ENCODE assay signal across 11 cellular contexts in the genomic region with DNA sequence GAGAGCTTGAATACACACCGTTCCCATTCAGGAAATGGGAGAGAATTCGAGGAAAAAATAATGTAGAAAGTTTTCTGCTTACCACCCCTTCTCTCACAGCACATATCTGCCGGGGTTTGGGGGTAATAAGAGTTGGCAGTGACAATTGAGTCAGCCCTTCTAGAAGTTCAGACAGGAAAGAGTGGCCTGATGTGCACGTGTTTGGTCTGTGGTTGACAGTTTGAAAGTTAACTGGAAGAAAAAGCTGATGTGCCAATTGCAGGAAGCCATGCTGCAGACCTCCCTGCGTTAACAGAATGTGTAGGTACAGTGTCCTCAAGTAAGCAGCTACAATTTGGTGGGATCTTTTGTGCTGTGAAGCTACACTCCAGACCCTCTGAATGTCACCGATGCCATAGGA. TPM values are rescaled to one million over a fixed set of nuclear protein-coding genes. Genes with fewer than 3 reads are reported as not detected.
DNase-seq lines count a peak whose midpoint lies in the region; ATAC-seq and TF ChIP-seq lines count a peak whose summit lies in the region.
"Had no signal": no experiment of that assay in that cellular context is flagged by ENCODE, and none has a peak within 500 bp of the region (broad histone marks: within the 10 kb centered on the region; RNA-seq: fewer than 3 reads in every experiment).

No MANE protein-coding gene starts in this region.

- H3K9me3 ChIP-seq in cardiac muscle cell (ENCODE audit: low read depth): no peaks in the 10 kb centered on the region

- no peaks in the 10 kb centered on the region for H3K4me1 ChIP-seq in cardiac muscle cell (ENCODE audit: low read depth)

- peaks cover 31% of the 10 kb centered on the region for H3K36me3 ChIP-seq in cardiac muscle cell

- peaks cover 50% of the 10 kb centered on the region for H3K36me3 Mint-ChIP-seq in dendritic cell treated with granulocyte-macrophage colony-stimulating factor and Interleukin-4, amounts not matched to agents 40 ng/mL and 50 ng/mL, for 4 days (ENCODE audit: low read depth)

- no peaks in the 10 kb centered on the region for H3K27me3 ChIP-seq in cardiac muscle cell

- H3K9me3 Mint-ChIP-seq in dendritic cell treated with granulocyte-macrophage colony-stimulating factor and Interleukin-4, amounts not matched to agents 40 ng/mL and 50 ng/mL, for 4 days: peaks cover 8% of the 10 kb centered on the region
- no peaks in the 10 kb centered on the region for H3K9me3 Mint-ChIP-seq in stimulated activated naive CD8-positive, alpha-beta T cell treated with anti-CD3 and anti-CD28 coated beads, Interleukin-15, amount 100 ng/mL, for 72 hours

- no peak overlapping the region for H3K4me3 ChIP-seq in cardiac muscle cell

- peak overlapping the region; percentile 34 for H3K27ac Mint-ChIP-seq in dendritic cell treated with granulocyte-macrophage colony-stimulating factor and Interleukin-4, amounts not matched to agents 40 ng/mL and 50 ng/mL, for 4 days
- no peak overlapping the region for H3K27ac Mint-ChIP-seq in stimulated activated naive CD8-positive, alpha-beta T cell treated with anti-CD3 and anti-CD28 coated beads, Interleukin-15, amount 100 ng/mL, for 72 hours

- intact Hi-C loops in cardiac septum (cut with DNase I): no loop called here
- intact Hi-C loops in dendritic cell treated with granulocyte-macrophage colony-stimulating factor and Interleukin-4, amounts not matched to agents 40 ng/mL and 50 ng/mL, for 4 days (cut with micrococcal nuclease): loop anchor here (5.0 kb wide), 1 partner anchor 38 kb away; no protein-coding TSS in a partner anchor

- peak overlapping the region; percentile 66 for H3K27ac ChIP-seq in cardiac muscle cell

- DNase-seq in cardiac muscle cell (ENCODE audit: low read depth in 1 of 2, low spot score in 1 of 2) (no peak), cardiac septum (ENCODE audit: low spot score) (no peak), OCI-M1 (lab: John Stamatoyannopoulos, UW) (peak; percentile 52), NCI-H2227 treated with DMSO at 0.1 percent for 48 hours (lab: John Stamatoyannopoulos, UW) (no peak)
- peak in 1 of 2 donors; percentile 49 for DNase-seq in stimulated activated naive CD8-positive, alpha-beta T cell treated with anti-CD3 and anti-CD28 coated beads, Interleukin-15, amount 100 ng/mL, for 72 hours
- DNase-seq: Calu3; mesendoderm; stimulated activated CD4-positive, alpha-beta T cell treated with anti-CD3 and anti-CD28 coated beads, Interleukin-15, amount 100 ng/mL, for 24 hours had no signal

- H3K4me3 Mint-ChIP-seq in dendritic cell treated with granulocyte-macrophage colony-stimulating factor and Interleukin-4, amounts not matched to agents 40 ng/mL and 50 ng/mL, for 4 days: no peak overlapping the region
- no peak overlapping the region for H3K4me3 Mint-ChIP-seq in stimulated activated naive CD8-positive, alpha-beta T cell treated with anti-CD3 and anti-CD28 coated beads, Interleukin-15, amount 100 ng/mL, for 72 hours

- ATAC-seq in stimulated activated naive CD8-positive, alpha-beta T cell treated with anti-CD3 and anti-CD28 coated beads, Interleukin-15, amount 100 ng/mL, for 72 hours: peak; percentile 90
- no peak for ATAC-seq in GM21390 (IDR thresholded peaks at IDR 0.05; ENCODE audit: unreplicated experiment)
- no peak for ATAC-seq in GM21786 (IDR thresholded peaks at IDR 0.05; ENCODE audit: unreplicated experiment)

- no peaks in the 10 kb centered on the region for H3K27me3 Mint-ChIP-seq in dendritic cell treated with granulocyte-macrophage colony-stimulating factor and Interleukin-4, amounts not matched to agents 40 ng/mL and 50 ng/mL, for 4 days
- H3K27me3 Mint-ChIP-seq in stimulated activated naive CD8-positive, alpha-beta T cell treated with anti-CD3 and anti-CD28 coated beads, Interleukin-15, amount 100 ng/mL, for 72 hours: peaks cover 16% of the 10 kb centered on the region

- no peak for TF ChIP-seq CTCF in cardiac muscle cell (IDR thresholded peaks at IDR 0.05; ENCODE audit: low read depth, low read length)

- H3K4me1 Mint-ChIP-seq in dendritic cell treated with granulocyte-macrophage colony-stimulating factor and Interleukin-4, amounts not matched to agents 40 ng/mL and 50 ng/mL, for 4 days (ENCODE audit: low read depth): peaks cover 5% of the 10 kb centered on the region
- peaks cover 19% of the 10 kb centered on the region for H3K4me1 Mint-ChIP-seq in stimulated activated naive CD8-positive, alpha-beta T cell treated with anti-CD3 and anti-CD28 coated beads, Interleukin-15, amount 100 ng/mL, for 72 hours

RNA-seq across cellular contexts. Expression of a gene that starts 50.9 kb away (rescaled TPM):
- total RNA-seq in cardiac muscle cell (123 and 183 TPM in 2 replicates), cardiac septum (54.3 TPM)
- polyA plus RNA-seq in cardiac muscle cell: 97.6 and 168 TPM in 2 replicates
